In the genomic region with DNA sequence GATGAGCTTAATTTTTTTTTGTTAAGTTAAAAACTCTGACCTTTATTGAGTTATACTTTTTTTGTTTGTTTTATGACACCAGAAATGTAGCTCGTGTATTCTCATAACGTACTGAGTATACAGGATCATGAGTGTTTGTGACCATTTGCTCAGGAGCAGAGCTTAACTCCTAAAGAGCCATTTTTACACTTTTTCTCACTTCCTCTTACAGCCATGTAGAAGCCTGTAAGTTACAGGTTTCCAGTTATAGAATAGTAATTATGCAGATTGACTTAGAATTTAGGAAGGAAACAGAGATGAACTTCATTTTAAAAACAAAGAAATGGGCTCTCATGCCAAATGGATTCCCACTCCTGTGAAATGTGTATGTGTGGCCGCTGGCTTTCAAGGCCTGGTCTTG, we compare ENCODE assay signal across 24 cellular contexts.
"Had no signal": no experiment of that assay in that cellular context is flagged by ENCODE, and none has a peak within 500 bp of the region (broad histone marks: within the 10 kb centered on the region; RNA-seq: fewer than 3 reads in every experiment).

No MANE protein-coding gene starts in this region.

- H3K36me3 ChIP-seq: colonic mucosa, right lobe of liver, thoracic aorta, vagina had no signal

- H3K9me3 ChIP-seq: colonic mucosa, right lobe of liver, thoracic aorta, vagina had no signal

- H3K27me3 Mint-ChIP-seq: activated CD4-positive, alpha-beta memory T cell treated with anti-CD3 and anti-CD28 coated beads, Interleukin-2, amount 10 ng/mL, durations not matched to agents 7 days and 5 days; activated CD4-positive, alpha-beta T cell treated with anti-CD3 and anti-CD28 coated beads, Interleukin-2, amount 10 ng/mL, durations not matched to agents 24 days and 14 days; activated naive CD8-positive, alpha-beta T cell treated with anti-CD3 and anti-CD28 coated beads, Interleukin-2, amount 10 ng/mL, durations not matched to agents 7 days and 5 days; effector memory CD8-positive, alpha-beta T cell; type B pancreatic cell had no signal

- H3K36me3 Mint-ChIP-seq: type B pancreatic cell had no signal

- DNase-seq: activated CD4-positive, alpha-beta memory T cell treated with anti-CD3 and anti-CD28 coated beads, Interleukin-2, amount 10 ng/mL, durations not matched to agents 7 days and 5 days; activated CD4-positive, alpha-beta T cell treated with anti-CD3 and anti-CD28 coated beads, Interleukin-2, amount 10 ng/mL, durations not matched to agents 24 days and 14 days; activated effector memory CD4-positive, alpha-beta T cell treated with Interleukin-2 at 50 U/mL for 16 hours; activated naive CD4-positive, alpha-beta T cell treated with anti-CD3 and anti-CD28 coated beads for 36 hours; activated naive CD8-positive, alpha-beta T cell treated with anti-CD3 and anti-CD28 coated beads, Interleukin-2, amount 10 ng/mL, durations not matched to agents 7 days and 5 days; activated T-cell treated with anti-CD3 and anti-CD28 coated beads, Interleukin-2, amount 50 U/mL, for 72 hours; amniotic stem cell; colonic mucosa; dorsolateral prefrontal cortex; effector memory CD8-positive, alpha-beta T cell; foreskin melanocyte; glutamatergic neuron; hypothalamus; left cardiac atrium; occipital lobe; posterior cingulate gyrus; right lobe of liver; stimulated activated naive CD4-positive, alpha-beta T cell treated with Interleukin-2 at 50 U/mL for 16 hours had no signal

- H3K27ac Mint-ChIP-seq: activated CD4-positive, alpha-beta memory T cell treated with anti-CD3 and anti-CD28 coated beads, Interleukin-2, amount 10 ng/mL, durations not matched to agents 7 days and 5 days; activated naive CD4-positive, alpha-beta T cell treated with anti-CD3 and anti-CD28 coated beads for 36 hours; activated naive CD8-positive, alpha-beta T cell treated with anti-CD3 and anti-CD28 coated beads, Interleukin-2, amount 10 ng/mL, durations not matched to agents 7 days and 5 days; activated T-cell treated with anti-CD3 and anti-CD28 coated beads, Interleukin-2, amount 50 U/mL, for 72 hours; type B pancreatic cell had no signal

- H3K9me3 Mint-ChIP-seq: activated CD4-positive, alpha-beta memory T cell treated with anti-CD3 and anti-CD28 coated beads, Interleukin-2, amount 10 ng/mL, durations not matched to agents 7 days and 5 days; activated CD4-positive, alpha-beta T cell treated with anti-CD3 and anti-CD28 coated beads, Interleukin-2, amount 10 ng/mL, durations not matched to agents 24 days and 14 days; activated naive CD4-positive, alpha-beta T cell treated with anti-CD3 and anti-CD28 coated beads for 36 hours; activated naive CD8-positive, alpha-beta T cell treated with anti-CD3 and anti-CD28 coated beads, Interleukin-2, amount 10 ng/mL, durations not matched to agents 7 days and 5 days; activated T-cell treated with anti-CD3 and anti-CD28 coated beads, Interleukin-2, amount 50 U/mL, for 72 hours; effector memory CD8-positive, alpha-beta T cell; type B pancreatic cell had no signal

- H3K4me1 ChIP-seq: colonic mucosa, right lobe of liver, vagina had no signal

- H3K4me3 ChIP-seq: colonic mucosa, dorsolateral prefrontal cortex, right lobe of liver, skin epidermis, thoracic aorta, vagina had no signal

- ATAC-seq: activated CD4-positive, CD25-positive, alpha-beta regulatory T cell treated with anti-CD3 and anti-CD28 coated beads, Interleukin-2, amount 50 U/mL, for 24 hours; activated T-cell treated with anti-CD3 and anti-CD28 coated beads, Interleukin-2, amount 50 U/mL, for 72 hours; effector memory CD8-positive, alpha-beta T cell; esophagus mucosa; left cardiac atrium; right lobe of liver had no signal

- H3K27me3 ChIP-seq: colonic mucosa, right lobe of liver, vagina had no signal

- H3K27ac ChIP-seq: colonic mucosa, dorsolateral prefrontal cortex, right lobe of liver, skin epidermis, thoracic aorta, vagina had no signal

- H3K4me3 Mint-ChIP-seq: activated CD4-positive, alpha-beta memory T cell treated with anti-CD3 and anti-CD28 coated beads, Interleukin-2, amount 10 ng/mL, durations not matched to agents 7 days and 5 days; activated CD4-positive, alpha-beta T cell treated with anti-CD3 and anti-CD28 coated beads, Interleukin-2, amount 10 ng/mL, durations not matched to agents 24 days and 14 days; activated naive CD4-positive, alpha-beta T cell treated with anti-CD3 and anti-CD28 coated beads for 36 hours; activated naive CD8-positive, alpha-beta T cell treated with anti-CD3 and anti-CD28 coated beads, Interleukin-2, amount 10 ng/mL, durations not matched to agents 7 days and 5 days; activated T-cell treated with anti-CD3 and anti-CD28 coated beads, Interleukin-2, amount 50 U/mL, for 72 hours; effector memory CD8-positive, alpha-beta T cell; type B pancreatic cell had no signal
